8 cellular contexts compared by ENCODE assay signal in genomic region chr1:37945743-37946702, GRCh38. TPM values are rescaled to one million over a fixed set of nuclear protein-coding genes. Genes with fewer than 3 reads are reported as not detected.
DNase-seq lines count a peak whose midpoint lies in the region; ATAC-seq and TF ChIP-seq lines count a peak whose summit lies in the region.

No MANE protein-coding gene starts in this region.

- peak overlapping the region; percentile 99 for H3K27ac Mint-ChIP-seq in activated CD4-positive, alpha-beta T cell treated with anti-CD3 and anti-CD28 coated beads, Interleukin-2, amount 10 ng/mL, durations not matched to agents 24 days and 14 days
- peak overlapping the region; percentile 93 for H3K27ac Mint-ChIP-seq in stimulated activated naive B cell treated with anti-CD40 and anti-IgM and Interleukin-4, amounts not matched to agents 10 μg/mL and 1 μg/mL and 100 μg/mL, for 72 hours

- no peaks in the 10 kb centered on the region for H3F3A ChIP-seq in OCI-LY1 (ENCODE audit: insufficient read depth, low read length)

- H4K20me1 ChIP-seq in OCI-LY1 (ENCODE audit: insufficient read depth, low read length) = no peaks in the 10 kb centered on the region

- H3K27me3 Mint-ChIP-seq in activated CD4-positive, alpha-beta T cell treated with anti-CD3 and anti-CD28 coated beads, Interleukin-2, amount 10 ng/mL, durations not matched to agents 24 days and 14 days = no peaks in the 10 kb centered on the region
- no peaks in the 10 kb centered on the region for H3K27me3 Mint-ChIP-seq in stimulated activated naive B cell treated with anti-CD40 and anti-IgM and Interleukin-4, amounts not matched to agents 10 μg/mL and 1 μg/mL and 100 μg/mL, for 72 hours

- no peaks in the 10 kb centered on the region for H3K9me3 Mint-ChIP-seq in activated CD4-positive, alpha-beta T cell treated with anti-CD3 and anti-CD28 coated beads, Interleukin-2, amount 10 ng/mL, durations not matched to agents 24 days and 14 days
- H3K9me3 Mint-ChIP-seq in stimulated activated naive B cell treated with anti-CD40 and anti-IgM and Interleukin-4, amounts not matched to agents 10 μg/mL and 1 μg/mL and 100 μg/mL, for 72 hours = no peaks in the 10 kb centered on the region

- H3K4me3 Mint-ChIP-seq in activated CD4-positive, alpha-beta T cell treated with anti-CD3 and anti-CD28 coated beads, Interleukin-2, amount 10 ng/mL, durations not matched to agents 24 days and 14 days = peak overlapping the region; percentile 96
- peak overlapping the region; percentile 89 to 95 for H3K4me3 Mint-ChIP-seq in stimulated activated naive B cell treated with anti-CD40 and anti-IgM and Interleukin-4, amounts not matched to agents 10 μg/mL and 1 μg/mL and 100 μg/mL, for 72 hours

- H3K9me3 ChIP-seq in OCI-LY1 (ENCODE audit: low read length) = no peaks in the 10 kb centered on the region
- H3K9me3 ChIP-seq in left lung = no peaks in the 10 kb centered on the region

- H3K36me3 ChIP-seq in OCI-LY1 (ENCODE audit: insufficient read depth, low read length) (no peaks in the 10 kb centered on the region), left lung (peaks cover 0 to 31% of the 10 kb centered on the region in 2 donors)

- H2AFZ ChIP-seq in OCI-LY1 (ENCODE audit: low read length) = no peak overlapping the region

- no peaks in the 10 kb centered on the region for H3K79me2 ChIP-seq in OCI-LY1 (ENCODE audit: insufficient read depth, low read length)

- peak overlapping the region; percentile 86 for H3K4me3 ChIP-seq in OCI-LY1 (ENCODE audit: low read depth, low read length, poor library complexity, severe bottlenecking)
- peak overlapping the region; percentile 93 for H3K4me3 ChIP-seq in coronary artery
- H3K4me3 ChIP-seq in left lung = peak overlapping the region; percentile 48 to 81

- intact Hi-C loops in activated CD4-positive, alpha-beta T cell treated with anti-CD3 and anti-CD28 coated beads, Interleukin-2, amount 10 ng/mL, durations not matched to agents 24 days and 14 days (cut with micrococcal nuclease) = no loop called here
- intact Hi-C loops in left lung (cut with DNase I) = no loop called here

- peak overlapping the region; percentile 83 for H3K9ac ChIP-seq in OCI-LY1 (ENCODE audit: low read length)

- H3K27me3 ChIP-seq in OCI-LY1 (ENCODE audit: insufficient read depth, low read length) (no peaks in the 10 kb centered on the region), left lung (no peaks in the 10 kb centered on the region)

- H3K4me2 ChIP-seq in OCI-LY1 (ENCODE audit: low read length) = peak overlapping the region; percentile 97

- H3K36me3 Mint-ChIP-seq in activated CD4-positive, alpha-beta T cell treated with anti-CD3 and anti-CD28 coated beads, Interleukin-2, amount 10 ng/mL, durations not matched to agents 24 days and 14 days (ENCODE audit: low read depth) = peaks cover 8% of the 10 kb centered on the region
- H3K36me3 Mint-ChIP-seq in stimulated activated naive B cell treated with anti-CD40 and anti-IgM and Interleukin-4, amounts not matched to agents 10 μg/mL and 1 μg/mL and 100 μg/mL, for 72 hours = peaks cover 11 to 14% of the 10 kb centered on the region in 2 donors

- TF ChIP-seq CTCF in OCI-LY1 (IDR thresholded peaks at IDR 0.05; ENCODE audit: low read length) (no peak), coronary artery (IDR thresholded peaks at IDR 0.05) (no peak), left lung (IDR thresholded peaks at IDR 0.05) (no peak)

- ATAC-seq in left lung (peak; percentile 73), GM18502 (IDR thresholded peaks at IDR 0.05; ENCODE audit: poor library complexity, unreplicated experiment) (no peak)
- ATAC-seq in stimulated activated naive B cell treated with anti-CD40 and anti-IgM and Interleukin-4, amounts not matched to agents 10 μg/mL and 1 μg/mL and 100 μg/mL, for 72 hours (replicated peaks) = no peak

- H3K4me1 Mint-ChIP-seq in activated CD4-positive, alpha-beta T cell treated with anti-CD3 and anti-CD28 coated beads, Interleukin-2, amount 10 ng/mL, durations not matched to agents 24 days and 14 days = peaks cover 14% of the 10 kb centered on the region
- H3K4me1 Mint-ChIP-seq in stimulated activated naive B cell treated with anti-CD40 and anti-IgM and Interleukin-4, amounts not matched to agents 10 μg/mL and 1 μg/mL and 100 μg/mL, for 72 hours = peaks cover 27 to 48% of the 10 kb centered on the region in 2 donors

- no peaks in the 10 kb centered on the region for H3K9me2 ChIP-seq in OCI-LY1 (ENCODE audit: low read depth, low read length)

- H3K27ac ChIP-seq in OCI-LY1 (ENCODE audit: low read depth, low read length, poor library complexity, severe bottlenecking) (peak overlapping the region; percentile 47), coronary artery (peak overlapping the region; percentile 95 to 98), left lung (peak overlapping the region; percentile 83 to 87)

- no peak for DNase-seq in activated CD4-positive, alpha-beta T cell treated with anti-CD3 and anti-CD28 coated beads, Interleukin-2, amount 10 ng/mL, durations not matched to agents 24 days and 14 days
- no peak for DNase-seq in activated CD4-positive, alpha-beta T cell treated with anti-CD3 and anti-CD28 coated beads, Interleukin-2, amount 50 U/mL, for 1 hour
- DNase-seq in coronary artery (ENCODE audit: low spot score) = peak; percentile 89
- peak; percentile 71 to 73 for DNase-seq in left lung
- DNase-seq in stimulated activated naive B cell treated with anti-CD40 and anti-IgM and Interleukin-4, amounts not matched to agents 10 μg/mL and 1 μg/mL and 100 μg/mL, for 72 hours = no peak
- DNase-seq in stimulated activated CD4-positive, alpha-beta T cell treated with anti-CD3 and anti-CD28 coated beads, Interleukin-4, amount 100 ng/mL, for 24 hours = no peak

- H3K4me1 ChIP-seq in OCI-LY1 (ENCODE audit: insufficient read depth, low read length, severe bottlenecking) = peaks cover 25% of the 10 kb centered on the region
- H3K4me1 ChIP-seq in left lung = peaks cover 0 to 23% of the 10 kb centered on the region in 2 donors

RNA-seq across cellular contexts. Expression of gene INPP5B, which starts 0.8 kb away (rescaled TPM):
- 23.8 and 27.2 TPM in 2 replicates for total RNA-seq in activated CD4-positive, alpha-beta T cell treated with anti-CD3 and anti-CD28 coated beads, Interleukin-2, amount 10 ng/mL, durations not matched to agents 24 days and 14 days
- total RNA-seq in left lung = 10 to 100 TPM; 27.4 to 33.1 TPM

RNA-seq across cellular contexts. Expression of gene SF3A3, which starts 43.8 kb away (rescaled TPM):
- 132 and 144 TPM in 2 replicates for total RNA-seq in activated CD4-positive, alpha-beta T cell treated with anti-CD3 and anti-CD28 coated beads, Interleukin-2, amount 10 ng/mL, durations not matched to agents 24 days and 14 days
- 10 to 100 TPM; 37.1 to 47.1 TPM for total RNA-seq in left lung

RNA-seq across cellular contexts. Expression of gene FHL3, which starts 59.3 kb away (rescaled TPM):
- total RNA-seq in activated CD4-positive, alpha-beta T cell treated with anti-CD3 and anti-CD28 coated beads, Interleukin-2, amount 10 ng/mL, durations not matched to agents 24 days and 14 days = 40.8 and 41.9 TPM in 2 replicates
- 10 to 100 TPM; 17.2 to 34.4 TPM for total RNA-seq in left lung

Comparison
In these comparisons a context has a peak if more than half of its experiments do, and no peak if none do; other contexts are left out.
1. DNase-seq: peak in coronary artery (single experiment) and left lung (2 of 2); none in activated CD4-positive, alpha-beta T cell treated with anti-CD3 and anti-CD28 coated beads, Interleukin-2, amount 10 ng/mL, durations not matched to agents 24 days and 14 days (single experiment), activated CD4-positive, alpha-beta T cell treated with anti-CD3 and anti-CD28 coated beads, Interleukin-2, amount 50 U/mL, for 1 hour (single experiment), stimulated activated naive B cell treated with anti-CD40 and anti-IgM and Interleukin-4, amounts not matched to agents 10 μg/mL and 1 μg/mL and 100 μg/mL, for 72 hours (single experiment) and stimulated activated CD4-positive, alpha-beta T cell treated with anti-CD3 and anti-CD28 coated beads, Interleukin-4, amount 100 ng/mL, for 24 hours (single experiment).
2. Peak in every context shown above with its lines, with median percentiles within 50 percentile points of each other: H3K27ac ChIP-seq and H3K4me3 ChIP-seq.